1 cellular context compared by ENCODE assay signal in the genomic region with DNA sequence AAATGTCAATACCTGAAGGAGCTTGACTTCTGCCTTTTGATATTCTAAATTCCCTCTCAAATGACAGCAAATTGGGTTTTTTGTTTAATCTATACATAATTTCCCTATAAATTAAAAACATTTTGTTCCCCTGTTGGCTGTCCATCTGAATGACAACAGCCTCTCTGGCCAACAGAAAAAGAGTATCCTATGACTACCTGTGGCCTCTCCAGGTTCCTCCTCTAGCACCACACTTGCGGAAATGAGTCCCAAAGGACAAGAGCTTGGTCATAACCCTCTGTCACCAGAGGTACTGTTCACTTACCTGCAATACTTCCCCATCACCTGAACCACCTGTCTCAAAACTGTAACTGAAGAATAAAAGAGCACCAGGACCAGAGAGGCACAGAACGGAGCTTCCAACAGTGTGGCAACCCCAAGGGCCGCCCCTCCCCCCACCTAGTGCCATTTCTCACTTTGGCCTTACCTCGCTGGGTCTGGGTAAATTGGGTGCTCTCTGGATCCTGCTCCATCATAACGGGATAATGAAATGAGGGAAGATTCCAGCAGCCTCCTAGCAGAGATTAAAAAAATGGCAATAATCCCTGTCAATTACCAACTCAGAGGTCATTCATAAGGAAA.
TF ChIP-seq lines count a peak whose summit lies in the region.

No MANE protein-coding gene starts in this region.

TF ChIP-seq in GM23338, 12 proteins besides CTCF, POLR2A, EP300 and RAD21 (continued from another document):
- TF ChIP-seq, protein P1, sequence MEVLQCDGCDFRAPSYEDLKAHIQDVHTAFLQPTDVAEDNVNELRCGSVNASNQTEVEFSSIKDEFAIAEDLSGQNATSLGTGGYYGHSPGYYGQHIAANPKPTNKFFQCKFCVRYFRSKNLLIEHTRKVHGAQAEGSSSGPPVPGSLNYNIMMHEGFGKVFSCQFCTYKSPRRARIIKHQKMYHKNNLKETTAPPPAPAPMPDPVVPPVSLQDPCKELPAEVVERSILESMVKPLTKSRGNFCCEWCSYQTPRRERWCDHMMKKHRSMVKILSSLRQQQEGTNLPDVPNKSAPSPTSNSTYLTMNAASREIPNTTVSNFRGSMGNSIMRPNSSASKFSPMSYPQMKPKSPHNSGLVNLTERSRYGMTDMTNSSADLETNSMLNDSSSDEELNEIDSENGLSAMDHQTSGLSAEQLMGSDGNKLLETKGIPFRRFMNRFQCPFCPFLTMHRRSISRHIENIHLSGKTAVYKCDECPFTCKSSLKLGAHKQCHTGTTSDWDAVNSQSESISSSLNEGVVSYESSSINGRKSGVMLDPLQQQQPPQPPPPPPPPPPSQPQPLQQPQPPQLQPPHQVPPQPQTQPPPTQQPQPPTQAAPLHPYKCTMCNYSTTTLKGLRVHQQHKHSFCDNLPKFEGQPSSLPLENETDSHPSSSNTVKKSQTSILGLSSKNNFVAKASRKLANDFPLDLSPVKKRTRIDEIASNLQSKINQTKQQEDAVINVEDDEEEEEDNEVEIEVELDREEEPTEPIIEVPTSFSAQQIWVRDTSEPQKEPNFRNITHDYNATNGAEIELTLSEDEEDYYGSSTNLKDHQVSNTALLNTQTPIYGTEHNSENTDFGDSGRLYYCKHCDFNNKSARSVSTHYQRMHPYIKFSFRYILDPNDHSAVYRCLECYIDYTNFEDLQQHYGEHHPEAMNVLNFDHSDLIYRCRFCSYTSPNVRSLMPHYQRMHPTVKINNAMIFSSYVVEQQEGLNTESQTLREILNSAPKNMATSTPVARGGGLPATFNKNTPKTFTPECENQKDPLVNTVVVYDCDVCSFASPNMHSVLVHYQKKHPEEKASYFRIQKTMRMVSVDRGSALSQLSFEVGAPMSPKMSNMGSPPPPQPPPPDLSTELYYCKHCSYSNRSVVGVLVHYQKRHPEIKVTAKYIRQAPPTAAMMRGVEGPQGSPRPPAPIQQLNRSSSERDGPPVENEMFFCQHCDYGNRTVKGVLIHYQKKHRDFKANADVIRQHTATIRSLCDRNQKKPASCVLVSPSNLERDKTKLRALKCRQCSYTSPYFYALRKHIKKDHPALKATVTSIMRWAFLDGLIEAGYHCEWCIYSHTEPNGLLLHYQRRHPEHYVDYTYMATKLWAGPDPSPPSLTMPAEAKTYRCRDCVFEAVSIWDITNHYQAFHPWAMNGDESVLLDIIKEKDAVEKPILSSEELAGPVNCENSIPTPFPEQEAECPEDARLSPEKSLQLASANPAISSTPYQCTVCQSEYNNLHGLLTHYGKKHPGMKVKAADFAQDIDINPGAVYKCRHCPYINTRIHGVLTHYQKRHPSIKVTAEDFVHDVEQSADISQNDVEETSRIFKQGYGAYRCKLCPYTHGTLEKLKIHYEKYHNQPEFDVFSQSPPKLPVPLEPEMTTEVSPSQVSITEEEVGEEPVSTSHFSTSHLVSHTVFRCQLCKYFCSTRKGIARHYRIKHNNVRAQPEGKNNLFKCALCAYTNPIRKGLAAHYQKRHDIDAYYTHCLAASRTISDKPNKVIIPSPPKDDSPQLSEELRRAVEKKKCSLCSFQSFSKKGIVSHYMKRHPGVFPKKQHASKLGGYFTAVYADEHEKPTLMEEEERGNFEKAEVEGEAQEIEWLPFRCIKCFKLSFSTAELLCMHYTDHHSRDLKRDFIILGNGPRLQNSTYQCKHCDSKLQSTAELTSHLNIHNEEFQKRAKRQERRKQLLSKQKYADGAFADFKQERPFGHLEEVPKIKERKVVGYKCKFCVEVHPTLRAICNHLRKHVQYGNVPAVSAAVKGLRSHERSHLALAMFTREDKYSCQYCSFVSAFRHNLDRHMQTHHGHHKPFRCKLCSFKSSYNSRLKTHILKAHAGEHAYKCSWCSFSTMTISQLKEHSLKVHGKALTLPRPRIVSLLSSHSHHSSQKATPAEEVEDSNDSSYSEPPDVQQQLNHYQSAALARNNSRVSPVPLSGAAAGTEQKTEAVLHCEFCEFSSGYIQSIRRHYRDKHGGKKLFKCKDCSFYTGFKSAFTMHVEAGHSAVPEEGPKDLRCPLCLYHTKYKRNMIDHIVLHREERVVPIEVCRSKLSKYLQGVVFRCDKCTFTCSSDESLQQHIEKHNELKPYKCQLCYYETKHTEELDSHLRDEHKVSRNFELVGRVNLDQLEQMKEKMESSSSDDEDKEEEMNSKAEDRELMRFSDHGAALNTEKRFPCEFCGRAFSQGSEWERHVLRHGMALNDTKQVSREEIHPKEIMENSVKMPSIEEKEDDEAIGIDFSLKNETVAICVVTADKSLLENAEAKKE (CRISPR knock-in tag; IDR thresholded peaks at IDR 0.05) = no peak
- TF ChIP-seq STAT1 (IDR thresholded peaks at IDR 0.05; ENCODE audit: unreplicated experiment) (no peak), ZNF331 (CRISPR knock-in tag; IDR thresholded peaks at IDR 0.05; ENCODE audit: low read depth) (no peak), EZH2 (IDR thresholded peaks at IDR 0.05; ENCODE audit: low read depth, unreplicated experiment) (no peak), JUNB (IDR thresholded peaks at IDR 0.05; ENCODE audit: unreplicated experiment) (no peak)
- TF ChIP-seq, protein P2, sequence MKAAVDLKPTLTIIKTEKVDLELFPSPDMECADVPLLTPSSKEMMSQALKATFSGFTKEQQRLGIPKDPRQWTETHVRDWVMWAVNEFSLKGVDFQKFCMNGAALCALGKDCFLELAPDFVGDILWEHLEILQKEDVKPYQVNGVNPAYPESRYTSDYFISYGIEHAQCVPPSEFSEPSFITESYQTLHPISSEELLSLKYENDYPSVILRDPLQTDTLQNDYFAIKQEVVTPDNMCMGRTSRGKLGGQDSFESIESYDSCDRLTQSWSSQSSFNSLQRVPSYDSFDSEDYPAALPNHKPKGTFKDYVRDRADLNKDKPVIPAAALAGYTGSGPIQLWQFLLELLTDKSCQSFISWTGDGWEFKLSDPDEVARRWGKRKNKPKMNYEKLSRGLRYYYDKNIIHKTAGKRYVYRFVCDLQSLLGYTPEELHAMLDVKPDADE (IDR thresholded peaks at IDR 0.05) = no peak
- TF ChIP-seq, protein P3, sequence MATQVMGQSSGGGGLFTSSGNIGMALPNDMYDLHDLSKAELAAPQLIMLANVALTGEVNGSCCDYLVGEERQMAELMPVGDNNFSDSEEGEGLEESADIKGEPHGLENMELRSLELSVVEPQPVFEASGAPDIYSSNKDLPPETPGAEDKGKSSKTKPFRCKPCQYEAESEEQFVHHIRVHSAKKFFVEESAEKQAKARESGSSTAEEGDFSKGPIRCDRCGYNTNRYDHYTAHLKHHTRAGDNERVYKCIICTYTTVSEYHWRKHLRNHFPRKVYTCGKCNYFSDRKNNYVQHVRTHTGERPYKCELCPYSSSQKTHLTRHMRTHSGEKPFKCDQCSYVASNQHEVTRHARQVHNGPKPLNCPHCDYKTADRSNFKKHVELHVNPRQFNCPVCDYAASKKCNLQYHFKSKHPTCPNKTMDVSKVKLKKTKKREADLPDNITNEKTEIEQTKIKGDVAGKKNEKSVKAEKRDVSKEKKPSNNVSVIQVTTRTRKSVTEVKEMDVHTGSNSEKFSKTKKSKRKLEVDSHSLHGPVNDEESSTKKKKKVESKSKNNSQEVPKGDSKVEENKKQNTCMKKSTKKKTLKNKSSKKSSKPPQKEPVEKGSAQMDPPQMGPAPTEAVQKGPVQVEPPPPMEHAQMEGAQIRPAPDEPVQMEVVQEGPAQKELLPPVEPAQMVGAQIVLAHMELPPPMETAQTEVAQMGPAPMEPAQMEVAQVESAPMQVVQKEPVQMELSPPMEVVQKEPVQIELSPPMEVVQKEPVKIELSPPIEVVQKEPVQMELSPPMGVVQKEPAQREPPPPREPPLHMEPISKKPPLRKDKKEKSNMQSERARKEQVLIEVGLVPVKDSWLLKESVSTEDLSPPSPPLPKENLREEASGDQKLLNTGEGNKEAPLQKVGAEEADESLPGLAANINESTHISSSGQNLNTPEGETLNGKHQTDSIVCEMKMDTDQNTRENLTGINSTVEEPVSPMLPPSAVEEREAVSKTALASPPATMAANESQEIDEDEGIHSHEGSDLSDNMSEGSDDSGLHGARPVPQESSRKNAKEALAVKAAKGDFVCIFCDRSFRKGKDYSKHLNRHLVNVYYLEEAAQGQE (IDR thresholded peaks at IDR 0.05; ENCODE audit: unreplicated experiment) = no peak
